ENCODE assay signal across 2 cellular contexts in genomic region chr10:114181971-114182370, GRCh38.
TF ChIP-seq lines count a peak whose summit lies in the region.

No MANE protein-coding gene starts in this region.

TF ChIP-seq in GM12891, 5 proteins besides CTCF, POLR2A, EP300 and RAD21:
- TF ChIP-seq POLR2AphosphoS5 (IDR thresholded peaks at IDR 0.05; ENCODE audit: low read depth, low read length), result no peak
- no peak for TF ChIP-seq TAF1 (IDR thresholded peaks at IDR 0.05; ENCODE audit: low read depth, low read length)
- TF ChIP-seq POU2F2 (IDR thresholded peaks at IDR 0.05; ENCODE audit: low read depth, low read length), result no peak
- TF ChIP-seq PAX5 (IDR thresholded peaks at IDR 0.05; ENCODE audit: insufficient read depth, low read length, severe bottlenecking), result no peak
- TF ChIP-seq SPI1 (IDR thresholded peaks at IDR 0.05; ENCODE audit: low read depth, low read length), result no peak

TF ChIP-seq in K562, 482 proteins besides CTCF, POLR2A, EP300 and RAD21:
- TF ChIP-seq GTF2A2 (tag; IDR thresholded peaks at IDR 0.05), result no peak
- TF ChIP-seq MYNN (IDR thresholded peaks at IDR 0.05), result 0 out of 2 replicates have a peak, but pooled peaks have one; percentile 61
- no peak for TF ChIP-seq MYNN (CRISPR knock-in tag; IDR thresholded peaks at IDR 0.05)
TF ChIP-seq in K562: peak in this region for 1.
